Comparison of ENCODE assay signal across 9 cellular contexts in genomic region chr9:34413229-34413852, GRCh38. TPM values are rescaled to one million over a fixed set of nuclear protein-coding genes. Genes with fewer than 3 reads are reported as not detected.
A peak's percentile ranks its signal among the peaks of the same experiment; 100 is the strongest.
DNase-seq lines count a peak whose midpoint lies in the region; ATAC-seq, FAIRE-seq and TF ChIP-seq lines count a peak whose summit lies in the region.
"Had no signal": no experiment of that assay in that cellular context is flagged by ENCODE, and none has a peak within 500 bp of the region (broad histone marks: within the 10 kb centered on the region; RNA-seq: fewer than 3 reads in every experiment).

No MANE protein-coding gene starts in this region.

- H3K36me3 ChIP-seq in keratinocyte (ENCODE audit: control insufficient read depth in 2 of 2, extremely low read depth in 1 of 2, insufficient read depth in 2 of 2, low read length in 2 of 2), result peaks cover 0 to 3% of the 10 kb centered on the region in 2 experiments

- H3K9me1 ChIP-seq in keratinocyte (ENCODE audit: control insufficient read depth, extremely low read depth, insufficient read depth, low read length), result no peaks in the 10 kb centered on the region

- H3K9me3 Mint-ChIP-seq in activated naive CD4-positive, alpha-beta T cell treated with anti-CD3 and anti-CD28 coated beads for 36 hours, result no peaks in the 10 kb centered on the region

- no peaks in the 10 kb centered on the region for H3K27me3 ChIP-seq in keratinocyte (ENCODE audit: control insufficient read depth, extremely low read depth, insufficient read depth, low read length)

- H3K9me3 ChIP-seq in keratinocyte (ENCODE audit: control insufficient read depth, low read depth, low read length), result no peaks in the 10 kb centered on the region

- peak; percentile 87 for FAIRE-seq in keratinocyte (lab: Jason Lieb, UNC)

- no peaks in the 10 kb centered on the region for H4K20me1 ChIP-seq in keratinocyte (ENCODE audit: control insufficient read depth, extremely low read depth, insufficient read depth, low read length)

- H3K4me1 Mint-ChIP-seq in activated naive CD4-positive, alpha-beta T cell treated with anti-CD3 and anti-CD28 coated beads for 36 hours (ENCODE audit: low read depth), result no peaks in the 10 kb centered on the region

- no peaks in the 10 kb centered on the region for H3K4me1 ChIP-seq in keratinocyte (ENCODE audit: control insufficient read depth, extremely low read depth, insufficient read depth, low read length)

- no peaks in the 10 kb centered on the region for H3K79me2 ChIP-seq in keratinocyte (ENCODE audit: control insufficient read depth, insufficient read depth, low read length)

- dilution Hi-C loops in keratinocyte (cut with MboI; ENCODE audit: extremely low pct_ligation_motif_present, low sequenced_read_pairs), result no loop called here

- H3K4me3 ChIP-seq in keratinocyte (ENCODE audit: control insufficient read depth in 2 of 3, extremely low read depth in 1 of 3, insufficient read depth in 2 of 3, low read depth in 1 of 3, low read length in 3 of 3), result no peak overlapping the region

- DNase-seq in ACHN, result peak; percentile 55
- DNase-seq in HuH-7 (ENCODE audit: low spot score), result peak; percentile 56
- peak; percentile 68 for DNase-seq in activated naive CD4-positive, alpha-beta T cell treated with anti-CD3 and anti-CD28 coated beads for 36 hours
- no peak for DNase-seq in keratinocyte (ENCODE audit: low read depth, low spot score)
- DNase-seq in NCI-H2029 (lab: John Stamatoyannopoulos, UW), result no peak

- no peak overlapping the region for H3K4me2 ChIP-seq in keratinocyte (ENCODE audit: control insufficient read depth, extremely low read depth, insufficient read depth, low read depth, low read length)

- no peaks in the 10 kb centered on the region for H3K36me3 Mint-ChIP-seq in activated naive CD4-positive, alpha-beta T cell treated with anti-CD3 and anti-CD28 coated beads for 36 hours (ENCODE audit: low read depth)

- CTCF ChIA-PET in activated naive CD4-positive, alpha-beta T cell treated with anti-CD3 and anti-CD28 coated beads for 36 hours (lab: Charles Lee), result interaction anchor here (1.0 to 2.7 kb wide), 3 partner anchors 10 to 190 kb away, joined by 3 to 12 read pairs (median 3); no protein-coding TSS in a partner anchor

- no peak overlapping the region for H3K4me3 Mint-ChIP-seq in activated naive CD4-positive, alpha-beta T cell treated with anti-CD3 and anti-CD28 coated beads for 36 hours

- no peak overlapping the region for H3K27ac Mint-ChIP-seq in activated naive CD4-positive, alpha-beta T cell treated with anti-CD3 and anti-CD28 coated beads for 36 hours

- in situ Hi-C loops in ACHN (cut with HindIII; ENCODE audit: low pct_ligation_motif_present, low pct_unique_long_range_greater_than_20kb, low sequenced_read_pairs), result no loop called here

- TF ChIP-seq CTCF in keratinocyte (optimal IDR thresholded peaks at IDR 0.05 in 1 of 3, IDR thresholded peaks at IDR 0.05 in 1 of 3, conservative IDR thresholded peaks at IDR 0.05 in 1 of 3; ENCODE audit: extremely low read depth in 1 of 3, insufficient read depth in 2 of 3, low read length in 3 of 3), result no peak

- no peak overlapping the region for H3K9ac ChIP-seq in keratinocyte (ENCODE audit: control insufficient read depth, extremely low read depth, insufficient read depth, low read length)

- ATAC-seq in HG03520 (IDR thresholded peaks at IDR 0.05; ENCODE audit: unreplicated experiment) (no peak), GM21515 (IDR thresholded peaks at IDR 0.05; ENCODE audit: unreplicated experiment) (no peak), GM21529 (IDR thresholded peaks at IDR 0.05; ENCODE audit: unreplicated experiment) (no peak)

- H3K27ac ChIP-seq in keratinocyte (ENCODE audit: control insufficient read depth, insufficient read depth, low read length), result no peak overlapping the region

- intact Hi-C loops in activated naive CD4-positive, alpha-beta T cell treated with anti-CD3 and anti-CD28 coated beads for 36 hours (cut with micrococcal nuclease), result no loop called here

- no peaks in the 10 kb centered on the region for H3K27me3 Mint-ChIP-seq in activated naive CD4-positive, alpha-beta T cell treated with anti-CD3 and anti-CD28 coated beads for 36 hours (ENCODE audit: low read depth)

- H2AFZ ChIP-seq in keratinocyte (ENCODE audit: control insufficient read depth, low read length), result no peak overlapping the region

RNA-seq across cellular contexts. Expression of gene MYORG, which starts 36.6 kb away (rescaled TPM):
- 1 to 10 TPM; 1.1 to 2.0 TPM for total RNA-seq in activated naive CD4-positive, alpha-beta T cell treated with anti-CD3 and anti-CD28 coated beads for 36 hours
- 3.1 to 4.6 TPM (median 3.7 TPM) in 3 replicates for polyA plus RNA-seq in keratinocyte
- 1.3 TPM for polyA plus RNA-seq in keratinocyte (2011; ENCODE audit: low read depth)
- polyA plus RNA-seq in keratinocyte (2011; cell fraction: cytosol; rRNA removed), result 2.7 and 3.1 TPM in 2 replicates
- polyA plus RNA-seq in keratinocyte (2011; cell fraction: nucleus; rRNA removed), result 15.8 and 16.1 TPM in 2 replicates
- 2.7 and 10.1 TPM in 2 replicates for polyA plus RNA-seq in keratinocyte (2012; ENCODE audit: low replicate concordance)
- polyA minus RNA-seq in keratinocyte, result 5.4 to 10.7 TPM (median 5.5 TPM) in 3 replicates
- 6.9 TPM for polyA minus RNA-seq in keratinocyte (2011; cell fraction: cytosol; rRNA and poly(A)+ RNA removed)
- polyA minus RNA-seq in keratinocyte (2011; cell fraction: nucleus; rRNA and poly(A)+ RNA removed), result 19.2 and 26.1 TPM in 2 replicates

RNA-seq across cellular contexts. Expression of gene FAM219A, which starts 45.0 kb away (rescaled TPM):
- total RNA-seq in activated naive CD4-positive, alpha-beta T cell treated with anti-CD3 and anti-CD28 coated beads for 36 hours, result 10 to 100 TPM; 11.1 to 11.6 TPM
- polyA plus RNA-seq in keratinocyte, result 8.9 to 10.6 TPM (median 9.2 TPM) in 3 replicates
- 5.4 TPM for polyA plus RNA-seq in keratinocyte (2011; ENCODE audit: low read depth)
- polyA plus RNA-seq in keratinocyte (2011; cell fraction: cytosol; rRNA removed), result 6.7 and 8.1 TPM in 2 replicates
- 31.8 and 32.1 TPM in 2 replicates for polyA plus RNA-seq in keratinocyte (2011; cell fraction: nucleus; rRNA removed)
- polyA plus RNA-seq in keratinocyte (2012; ENCODE audit: low replicate concordance), result 9.6 and 13.4 TPM in 2 replicates
- polyA minus RNA-seq in keratinocyte, result 7.6 to 13.0 TPM (median 10.4 TPM) in 3 replicates
- 8.6 TPM for polyA minus RNA-seq in keratinocyte (2011; cell fraction: cytosol; rRNA and poly(A)+ RNA removed)
- polyA minus RNA-seq in keratinocyte (2011; cell fraction: nucleus; rRNA and poly(A)+ RNA removed), result 8.2 and 11.0 TPM in 2 replicates

RNA-seq across cellular contexts. Expression of gene DNAI1, which starts 45.3 kb away (rescaled TPM):
- total RNA-seq in activated naive CD4-positive, alpha-beta T cell treated with anti-CD3 and anti-CD28 coated beads for 36 hours, result under 1 TPM in 1 of 2 experiments, not detected in 1; 0.26 TPM
- 0.08 TPM in 1 of 3 replicates, not detected in the others for polyA plus RNA-seq in keratinocyte
- not detected for polyA plus RNA-seq in keratinocyte (2011; ENCODE audit: low read depth)
- 0.04 TPM in 1 of 2 replicates, not detected in the other for polyA plus RNA-seq in keratinocyte (2011; cell fraction: cytosol; rRNA removed)
- polyA plus RNA-seq in keratinocyte (2011; cell fraction: nucleus; rRNA removed), result 0.15 and 0.19 TPM in 2 replicates
- polyA plus RNA-seq in keratinocyte (2012; ENCODE audit: low replicate concordance), result not detected in 2 replicates
- not detected in 3 replicates for polyA minus RNA-seq in keratinocyte
- polyA minus RNA-seq in keratinocyte (2011; cell fraction: cytosol; rRNA and poly(A)+ RNA removed), result not detected
- not detected in 2 replicates for polyA minus RNA-seq in keratinocyte (2011; cell fraction: nucleus; rRNA and poly(A)+ RNA removed)
- total RNA-seq: glomerular endothelial cell had no signal

Comparison
In these comparisons a context has a peak if more than half of its experiments do, and no peak if none do; other contexts are left out.
1. DNase-seq: peak in ACHN (single experiment), HuH-7 (single experiment) and activated naive CD4-positive, alpha-beta T cell treated with anti-CD3 and anti-CD28 coated beads for 36 hours (single experiment); none in keratinocyte (single experiment) and NCI-H2029 (single experiment).